16 cellular contexts compared by ENCODE assay signal in the genomic region with DNA sequence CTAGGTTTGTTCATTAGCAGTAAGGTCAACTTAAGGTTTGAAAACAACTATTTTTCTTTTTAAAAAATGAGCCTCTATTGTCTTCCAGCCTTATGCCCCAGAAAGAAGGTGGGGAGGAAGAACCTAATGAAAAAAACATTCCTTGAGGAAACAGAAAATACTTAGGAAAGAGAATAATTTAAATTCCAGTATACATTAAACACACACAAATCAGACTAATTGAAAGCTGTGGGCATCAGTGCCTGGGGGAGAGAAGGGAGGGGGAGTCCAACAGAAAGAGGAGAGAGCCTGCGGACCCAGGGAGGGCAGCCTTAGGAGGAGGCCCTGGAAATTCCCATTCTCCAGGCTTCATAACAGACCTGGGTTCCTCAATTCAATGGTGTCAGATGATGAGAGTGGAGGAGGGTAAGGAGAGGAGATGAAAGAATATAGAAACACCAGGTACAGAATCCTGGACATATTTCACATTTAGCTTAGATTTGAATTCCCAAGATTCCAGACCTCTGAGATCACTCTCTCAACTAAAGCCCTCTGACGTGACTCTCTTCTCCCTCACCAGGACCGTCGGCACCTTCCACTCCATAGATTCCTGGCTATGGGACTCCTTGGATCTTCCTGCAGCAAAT.
DNase-seq lines count a peak whose midpoint lies in the region; ATAC-seq, FAIRE-seq and TF ChIP-seq lines count a peak whose summit lies in the region.
"Had no signal": no experiment of that assay in that cellular context is flagged by ENCODE, and none has a peak within 500 bp of the region (broad histone marks: within the 10 kb centered on the region; RNA-seq: fewer than 3 reads in every experiment).

No MANE protein-coding gene starts in this region.

- no peaks in the 10 kb centered on the region for H3K9me2 ChIP-seq in OCI-LY7 (ENCODE audit: insufficient read depth, low read length)

- H3K4me2 ChIP-seq in A549 = peak overlapping the region; percentile 10
- no peak overlapping the region for H3K4me2 ChIP-seq in OCI-LY7 (ENCODE audit: low read length)

- no peaks in the 10 kb centered on the region for H3K36me3 ChIP-seq in brain microvascular endothelial cell (replicated peaks)
- no peaks in the 10 kb centered on the region for H3K36me3 ChIP-seq in left lung
- H3K36me3 ChIP-seq in OCI-LY7 (ENCODE audit: insufficient read depth, low read length) = no peaks in the 10 kb centered on the region

- DNase-seq in A549 (ENCODE audit: low read depth in 1 of 2, low spot score in 1 of 2) = peak; percentile 7 to 11
- peak; percentile 20 for DNase-seq in HuH-7.5 (ENCODE audit: low spot score)
- peak; percentile 47 for DNase-seq in brain microvascular endothelial cell
- DNase-seq in left lung = no peak
- DNase-seq in nucleus accumbens (lab: John Stamatoyannopoulos, UW) = no peak
- no peak for DNase-seq in middle frontal gyrus (ENCODE audit: extremely low spot score, low spot score)
- DNase-seq in OCI-LY7 (ENCODE audit: low spot score) = no peak
- DNase-seq: activated CD4-positive, alpha-beta T cell treated with anti-CD3 and anti-CD28 coated beads for 4 hours; activated effector memory CD4-positive, alpha-beta T cell treated with Interleukin-2 at 50 U/mL for 16 hours; cortex of kidney; NCI-H1436; psoas muscle had no signal

- H3K4me1 ChIP-seq in A549 (peaks cover 11% of the 10 kb centered on the region), left lung (no peaks in the 10 kb centered on the region), OCI-LY7 (ENCODE audit: insufficient read depth, low read length, poor library complexity, severe bottlenecking) (no peaks in the 10 kb centered on the region)
- H3K4me1 ChIP-seq: gastroesophageal sphincter, psoas muscle had no signal

- peak in 1 of 2 experiments; percentile 47; a peak in 3 of 6 replicates for ATAC-seq in A549
- peak; percentile 68 for ATAC-seq in left lung
- no peak for ATAC-seq in HG03159 (IDR thresholded peaks at IDR 0.05; ENCODE audit: unreplicated experiment)
- ATAC-seq: gastroesophageal sphincter, psoas muscle had no signal

- FAIRE-seq in A549 (lab: Jason Lieb, UNC) = no peak
- FAIRE-seq: GM18507 had no signal

- no peaks in the 10 kb centered on the region for H3K79me2 ChIP-seq in OCI-LY7 (ENCODE audit: insufficient read depth, low read depth, low read length)

- WGBS in A549 (ENCODE audit: missing lambda C conversion rate) = 42% methylated on average over 4 of the region's 4 CpGs

- H2AFZ ChIP-seq in OCI-LY7 (ENCODE audit: low read length) = no peak overlapping the region

- TF ChIP-seq CTCF in A549 (IDR thresholded peaks at IDR 0.05) (no peak), brain microvascular endothelial cell (IDR thresholded peaks at IDR 0.05; ENCODE audit: low read depth, low read length, missing control alignments) (no peak), left lung (IDR thresholded peaks at IDR 0.05) (no peak), OCI-LY7 (conservative IDR thresholded peaks at IDR 0.05; ENCODE audit: low read length) (no peak)

- H3K9me3 ChIP-seq in A549 = no peaks in the 10 kb centered on the region
- no peaks in the 10 kb centered on the region for H3K9me3 ChIP-seq in left lung
- no peaks in the 10 kb centered on the region for H3K9me3 ChIP-seq in OCI-LY7 (ENCODE audit: low read length)
- H3K9me3 ChIP-seq: gastroesophageal sphincter, psoas muscle had no signal

- BruUV-seq in OCI-LY7 (replicated peaks; lab: Mats Ljungman, UMichigan) = no TSS peak

- no peaks in the 10 kb centered on the region for H3K27me3 ChIP-seq in brain microvascular endothelial cell (replicated peaks)
- H3K27me3 ChIP-seq in left lung = no peaks in the 10 kb centered on the region
- H3K27me3 ChIP-seq: gastroesophageal sphincter had no signal

- TF ChIP-seq RAD21 in A549 (conservative IDR thresholded peaks at IDR 0.05 in 1 of 2, IDR thresholded peaks at IDR 0.05 in 1 of 2) = no peak

- H3K4me3 ChIP-seq in A549 = no peak overlapping the region
- H3K4me3 ChIP-seq in brain microvascular endothelial cell (ENCODE audit: low read depth, low read length) = no peak overlapping the region
- H3K4me3 ChIP-seq in left lung = no peak overlapping the region
- no peak overlapping the region for H3K4me3 ChIP-seq in OCI-LY7 (ENCODE audit: low read depth, low read length, poor library complexity, severe bottlenecking)
- H3K4me3 ChIP-seq: gastroesophageal sphincter, lung, psoas muscle had no signal

- no peak for TF ChIP-seq EP300 in A549 (IDR thresholded peaks at IDR 0.05)

- intact Hi-C loops in left lung (cut with DNase I) = no loop called here
- intact Hi-C loops in OCI-LY7 (cut with micrococcal nuclease; ENCODE audit: unreplicated experiment) = no loop called here

- CTCF ChIA-PET in A549 (lab: Yijun Ruan, JAX) = interaction anchor here (1.0 kb wide), 2 partner anchors 9 to 155 kb away, joined by 3 to 4 read pairs; no protein-coding TSS in a partner anchor
- CTCF ChIA-PET in OCI-LY7 (lab: Charles Lee; ENCODE audit: unreplicated experiment) = no interaction called here

- in situ Hi-C loops in brain microvascular endothelial cell (cut with HindIII; ENCODE audit: low pct_ligation_motif_present, low sequenced_read_pairs) = no loop called here

- no peak for TF ChIP-seq POLR2A in A549 (IDR thresholded peaks at IDR 0.05; ENCODE audit: low read length)

- H3K27ac ChIP-seq in A549 = peak overlapping the region in 1 of 2 experiments; percentile 16; a peak in 2 of 6 replicates
- no peak overlapping the region for H3K27ac ChIP-seq in brain microvascular endothelial cell
- H3K27ac ChIP-seq in left lung = no peak overlapping the region
- no peak overlapping the region for H3K27ac ChIP-seq in OCI-LY7 (ENCODE audit: low read depth, low read length, poor library complexity, severe bottlenecking)
- H3K27ac ChIP-seq: gastroesophageal sphincter, psoas muscle had no signal

- H4K20me1 ChIP-seq in OCI-LY7 (ENCODE audit: insufficient read depth, low read length) = no peaks in the 10 kb centered on the region

- POLR2A ChIA-PET in A549 (lab: Yijun Ruan, JAX) = no interaction called here
- POLR2A ChIA-PET in OCI-LY7 (lab: Charles Lee) = no interaction called here

TF ChIP-seq in A549, 52 proteins besides CTCF, POLR2A, EP300 and RAD21:
- TF ChIP-seq NFE2L2 (conservative IDR thresholded peaks at IDR 0.05; ENCODE audit: low read length) (no peak), RARB (CRISPR knock-in tag; IDR thresholded peaks at IDR 0.05) (no peak), CHD4 (IDR thresholded peaks at IDR 0.05; ENCODE audit: borderline replicate concordance) (no peak), FOSB (CRISPR knock-in tag; IDR thresholded peaks at IDR 0.05) (no peak), HOXA7 (CRISPR knock-in tag; IDR thresholded peaks at IDR 0.05) (no peak)

Comparison
In these comparisons a context has a peak if more than half of its experiments do, and no peak if none do; other contexts are left out.
1. DNase-seq: peak in A549 (2 of 2), HuH-7.5 (single experiment) and brain microvascular endothelial cell (single experiment); none in left lung (0 of 2), nucleus accumbens (0 of 56), middle frontal gyrus (single experiment) and OCI-LY7 (single experiment).